Comparison of ENCODE assay signal across 32 cellular contexts in the genomic region with DNA sequence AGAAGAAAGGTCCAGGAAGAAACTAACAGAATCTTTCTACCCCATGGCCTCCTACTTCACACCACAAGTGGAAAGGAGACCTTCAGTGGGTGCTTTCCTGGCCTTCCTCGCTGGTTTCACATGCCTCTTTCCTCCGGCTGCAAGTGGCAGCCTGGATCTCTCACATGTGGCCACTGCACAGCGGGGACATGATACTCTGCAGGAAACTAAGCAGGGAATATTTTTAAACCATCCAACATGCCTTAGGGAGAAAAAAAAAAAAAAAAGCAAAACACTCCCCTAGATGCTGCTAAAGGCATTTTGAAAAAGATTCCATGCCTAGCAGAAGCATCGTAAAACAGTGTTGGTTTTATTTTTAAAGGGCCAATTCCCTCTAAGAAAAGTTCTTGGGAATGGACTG. TPM values are rescaled to one million over a fixed set of nuclear protein-coding genes. Genes with fewer than 3 reads are reported as not detected.
DNase-seq lines count a peak whose midpoint lies in the region; ATAC-seq, FAIRE-seq and TF ChIP-seq lines count a peak whose summit lies in the region.
"Had no signal": no experiment of that assay in that cellular context is flagged by ENCODE, and none has a peak within 500 bp of the region (broad histone marks: within the 10 kb centered on the region; RNA-seq: fewer than 3 reads in every experiment).

No MANE protein-coding gene starts in this region.

- H3K9me3 ChIP-seq in BLaER1 = no peaks in the 10 kb centered on the region
- H3K9me3 ChIP-seq in Loucy (ENCODE audit: insufficient read depth, low read depth, low read length) = no peaks in the 10 kb centered on the region
- no peaks in the 10 kb centered on the region for H3K9me3 ChIP-seq in right cardiac atrium (ENCODE audit: control insufficient read depth, low read length)
- H3K9me3 ChIP-seq in psoas muscle = no peaks in the 10 kb centered on the region
- H3K9me3 ChIP-seq: SJSA1 had no signal

- no peak overlapping the region for H3K9ac ChIP-seq in BLaER1
- no peak overlapping the region for H3K9ac ChIP-seq in Loucy (ENCODE audit: low read depth, low read length, poor library complexity, severe bottlenecking)
- H3K9ac ChIP-seq: KMS-11 had no signal

- no peak for TF ChIP-seq CTCF in Loucy (conservative IDR thresholded peaks at IDR 0.05; ENCODE audit: low read length)
- TF ChIP-seq CTCF in psoas muscle (IDR thresholded peaks at IDR 0.05) = no peak
- TF ChIP-seq CTCF in dorsolateral prefrontal cortex (IDR thresholded peaks at IDR 0.05 in 54 of 56, conservative IDR thresholded peaks at IDR 0.05 in 2 of 56; ENCODE audit: low read depth in 1 of 56, partially characterized antibody in 56 of 56) = no peak

- no peaks in the 10 kb centered on the region for H3F3A ChIP-seq in Loucy (ENCODE audit: low read depth)

- H2AFZ ChIP-seq in Loucy (ENCODE audit: low read length) = peak overlapping the region; percentile 26; the same call in 1 of the 2 replicates

- intact Hi-C loops in right cardiac atrium (cut with DNase I) (no loop called here), psoas muscle (cut with DNase I) (no loop called here), dorsolateral prefrontal cortex (cut with DNase I) (no loop called here)

- 0 out of 2 replicates have a peak overlapping the region, but pooled peaks have one; percentile 16 for H3K4me3 ChIP-seq in BLaER1
- no peak overlapping the region for H3K4me3 ChIP-seq in Loucy (ENCODE audit: low read length, poor library complexity, severe bottlenecking)
- H3K4me3 ChIP-seq in right cardiac atrium (ENCODE audit: low read length) = peak overlapping the region; percentile 66
- peak overlapping the region; percentile 49 for H3K4me3 ChIP-seq in psoas muscle
- H3K4me3 ChIP-seq in dorsolateral prefrontal cortex = peak overlapping the region in 18 of 59 donors; percentile 4 to 36 (median 19)
- H3K4me3 ChIP-seq: SJSA1 had no signal

- H3K27me3 ChIP-seq in BLaER1 = no peaks in the 10 kb centered on the region
- H3K27me3 ChIP-seq in Loucy (ENCODE audit: insufficient read depth, low read length, poor library complexity, severe bottlenecking) = no peaks in the 10 kb centered on the region
- no peaks in the 10 kb centered on the region for H3K27me3 ChIP-seq in right cardiac atrium (ENCODE audit: control insufficient read depth, insufficient read depth)
- no peaks in the 10 kb centered on the region for H3K27me3 ChIP-seq in psoas muscle (ENCODE audit: insufficient read depth in 3 of 3, low read length in 2 of 3)
- peaks cover 0 to 23% (median 0%) of the 10 kb centered on the region in 45 donors for H3K27me3 ChIP-seq in dorsolateral prefrontal cortex

- peaks cover 45% of the 10 kb centered on the region for H3K4me1 ChIP-seq in BLaER1
- H3K4me1 ChIP-seq in Loucy (ENCODE audit: insufficient read depth, low read length, poor library complexity, severe bottlenecking) = peaks cover 26% of the 10 kb centered on the region
- peaks cover 21% of the 10 kb centered on the region for H3K4me1 ChIP-seq in right cardiac atrium (ENCODE audit: control insufficient read depth, insufficient read depth, low read length)
- H3K4me1 ChIP-seq in psoas muscle = no peaks in the 10 kb centered on the region
- H3K4me1 ChIP-seq: SJSA1 had no signal

- no peak for FAIRE-seq in urothelium cell line (lab: Jason Lieb, UNC)
- FAIRE-seq: colon, endometrium, G401.6, islet of Langerhans, small intestine had no signal

- WGBS in right cardiac atrium = 32% methylated on average over 4 of the region's 4 CpGs
- WGBS in psoas muscle, 3 donors = 23 to 42% (median 37%) methylated on average over 4 of the region's 4 CpGs

- H3K27ac ChIP-seq in BLaER1 (peak overlapping the region; percentile 67; the same call in 1 of the 2 replicates), right cardiac atrium (ENCODE audit: low read length) (peak overlapping the region; percentile 55), psoas muscle (no peak overlapping the region), dorsolateral prefrontal cortex (peak overlapping the region in 2 of 59 donors; percentile 3 to 23)
- H3K27ac ChIP-seq: KMS-11, SJSA1, VCaP had no signal

- H3K4me2 ChIP-seq in BLaER1 = peak overlapping the region; percentile 84
- peak overlapping the region; percentile 63 for H3K4me2 ChIP-seq in Loucy (ENCODE audit: low read depth, low read length, poor library complexity, severe bottlenecking)
- H3K4me2 ChIP-seq: KMS-11 had no signal

- no peaks in the 10 kb centered on the region for H3K36me3 ChIP-seq in BLaER1
- no peaks in the 10 kb centered on the region for H3K36me3 ChIP-seq in Loucy (ENCODE audit: insufficient read depth, low read length)
- H3K36me3 ChIP-seq in psoas muscle (ENCODE audit: insufficient read depth in 1 of 2, low read depth in 1 of 2) = no peaks in the 10 kb centered on the region
- H3K36me3 ChIP-seq: SJSA1 had no signal

- ATAC-seq in right cardiac atrium = no peak
- ATAC-seq in psoas muscle = no peak
- no peak for ATAC-seq in HG02870 (IDR thresholded peaks at IDR 0.05; ENCODE audit: unreplicated experiment)
- ATAC-seq: naive thymus-derived CD8-positive, alpha-beta T cell; Panc1; stimulated activated naive CD8-positive, alpha-beta T cell treated with anti-CD3 and anti-CD28 coated beads, Interleukin-15, amount 100 ng/mL, for 72 hours; T-helper 17 cell had no signal

- DNase-seq in right cardiac atrium = no peak
- no peak for DNase-seq in psoas muscle
- DNase-seq in NCI-H2227 (lab: John Stamatoyannopoulos, UW; ENCODE audit: unreplicated experiment) = no peak
- no peak for DNase-seq in urothelium cell line (ENCODE audit: low spot score)
- DNase-seq in dorsolateral prefrontal cortex = no peak
- DNase-seq: activated CD8-positive, alpha-beta memory T cell treated with anti-CD3 and anti-CD28 coated beads, Interleukin-2, amount 50 U/mL, for 4 hours; DMS 273 treated with DMSO at 0.1 percent for 48 hours; hippocampal formation; mesenchymal stem cell; naive thymus-derived CD8-positive, alpha-beta T cell; NCI-H1092; NCI-H2029 treated with DMSO at 0.1 percent for 48 hours; NCI-H446; NK-92 treated with Interleukin-12 subunit alpha and Interleukin-12 subunit beta, amount 100 ng/mL, for 24 hours; posterior cingulate gyrus; small intestine; stimulated activated CD4-positive, alpha-beta T cell treated with anti-CD3 and anti-CD28 coated beads, Interleukin-2, amount 100 ng/mL, for 48 hours; stimulated activated naive CD8-positive, alpha-beta T cell treated with anti-CD3 and anti-CD28 coated beads, Interleukin-15, amount 100 ng/mL, for 72 hours; T-helper 17 cell had no signal

- no peaks in the 10 kb centered on the region for H3K79me2 ChIP-seq in Loucy (ENCODE audit: insufficient read depth, low read length)

- H3K9me2 ChIP-seq in Loucy (replicated peaks; ENCODE audit: low read depth, low read length) = no peaks in the 10 kb centered on the region

- H4K20me1 ChIP-seq in BLaER1 (no peaks in the 10 kb centered on the region), Loucy (ENCODE audit: insufficient read depth, low read length, poor library complexity, severe bottlenecking) (no peaks in the 10 kb centered on the region)

RNA-seq across cellular contexts. Expression of gene GJA5, which starts 12.1 kb away (rescaled TPM):
- total RNA-seq in right cardiac atrium = 100 to 1,000 TPM in 3 of 4 donors, 10 to 100 TPM in 1; 63.1 to 264 (median 165) TPM
- polyA plus RNA-seq in right cardiac atrium = 57.1 TPM
- total RNA-seq in psoas muscle = 1 to 10 TPM; 3.3 to 7.0 (median 4.8) TPM
- 1 to 10 TPM; 1.9 to 3.0 (median 2.8) TPM for polyA plus RNA-seq in psoas muscle
- 10 to 100 TPM in 3 of 120 experiments, 1 to 10 TPM in 111, under 1 TPM in 6; 0.48 to 18.6 (median 2.7) TPM for total RNA-seq in dorsolateral prefrontal cortex
- total RNA-seq: A673; activated T-helper 2 cell treated with anti-CD3 and anti-CD28 coated beads, Interferon-gamma antibody, Interleukin-2, Interleukin-4, amounts not matched to agents 10 μg/mL and 5 μg/mL and 100 μg/mL, durations not matched to agents 14 hours and 24 hours and 36 hours; naive thymus-derived CD8-positive, alpha-beta T cell; SJSA1; T-helper 17 cell had no signal
- polyA plus RNA-seq: naive thymus-derived CD8-positive, alpha-beta T cell had no signal
